Comparison of ENCODE assay signal across 1 cellular context in the genomic region with DNA sequence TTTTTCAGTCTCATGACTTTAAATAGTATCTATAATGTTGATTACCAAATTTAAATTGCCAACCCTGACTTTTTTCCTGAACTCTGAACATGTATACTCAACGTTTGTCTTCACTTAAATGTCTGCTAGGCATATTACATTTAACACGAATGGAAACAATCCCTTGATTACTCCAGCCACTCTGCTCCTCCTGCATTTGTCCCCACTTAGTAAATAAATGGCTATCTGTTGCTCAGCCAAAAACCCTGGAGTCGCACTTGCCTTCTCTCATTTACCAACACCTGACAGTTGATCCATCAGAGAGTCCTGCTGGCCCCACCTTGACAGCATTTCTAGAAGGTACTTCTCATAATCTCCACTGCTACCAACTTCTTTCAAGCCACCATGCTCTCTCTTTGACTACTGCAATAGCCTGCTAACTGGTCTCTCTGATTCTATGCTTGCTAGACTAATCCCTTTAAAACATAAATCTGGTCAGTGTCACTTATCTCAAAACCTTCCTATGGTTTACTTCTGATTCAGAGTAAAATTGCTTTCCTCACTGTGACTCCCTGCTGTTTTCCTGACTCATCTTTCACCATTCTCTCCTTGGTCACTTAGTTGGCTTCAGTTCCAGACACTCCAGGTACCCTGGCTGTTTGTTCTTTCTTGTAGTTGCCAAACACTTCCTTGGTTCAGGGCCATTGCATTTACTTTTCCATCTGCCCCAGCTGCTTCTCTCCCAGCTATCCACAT.
TF ChIP-seq lines count a peak whose summit lies in the region.

No MANE protein-coding gene starts in this region.

TF ChIP-seq in IMR-90, 13 proteins besides CTCF, POLR2A, EP300 and RAD21:
- no peak for TF ChIP-seq RFX5 (IDR thresholded peaks at IDR 0.05; ENCODE audit: low read depth, low read length)
- TF ChIP-seq CEBPB (IDR thresholded peaks at IDR 0.05; ENCODE audit: low read depth, low read length): no peak
- TF ChIP-seq MAZ (IDR thresholded peaks at IDR 0.05; ENCODE audit: borderline replicate concordance, low read depth, low read length): no peak
- no peak for TF ChIP-seq FOS (IDR thresholded peaks at IDR 0.05; ENCODE audit: low read depth, low read length)
- TF ChIP-seq ELK1 (IDR thresholded peaks at IDR 0.05; ENCODE audit: borderline replicate concordance, low read depth, low read length): no peak
- no peak for TF ChIP-seq MAFK (IDR thresholded peaks at IDR 0.05; ENCODE audit: low read depth, low read length)
- TF ChIP-seq BHLHE40 (IDR thresholded peaks at IDR 0.05; ENCODE audit: low read depth, low read length): no peak
- TF ChIP-seq RCOR1 (IDR thresholded peaks at IDR 0.05; ENCODE audit: insufficient replicate concordance, low read length): no peak
- no peak for TF ChIP-seq SMC3 (IDR thresholded peaks at IDR 0.05; ENCODE audit: low read depth, low read length)
- TF ChIP-seq MXI1 (IDR thresholded peaks at IDR 0.05; ENCODE audit: borderline replicate concordance, low read depth, low read length): no peak
- TF ChIP-seq, protein P1, sequence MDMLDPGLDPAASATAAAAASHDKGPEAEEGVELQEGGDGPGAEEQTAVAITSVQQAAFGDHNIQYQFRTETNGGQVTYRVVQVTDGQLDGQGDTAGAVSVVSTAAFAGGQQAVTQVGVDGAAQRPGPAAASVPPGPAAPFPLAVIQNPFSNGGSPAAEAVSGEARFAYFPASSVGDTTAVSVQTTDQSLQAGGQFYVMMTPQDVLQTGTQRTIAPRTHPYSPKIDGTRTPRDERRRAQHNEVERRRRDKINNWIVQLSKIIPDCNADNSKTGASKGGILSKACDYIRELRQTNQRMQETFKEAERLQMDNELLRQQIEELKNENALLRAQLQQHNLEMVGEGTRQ (IDR thresholded peaks at IDR 0.05; ENCODE audit: low read depth, low read length): no peak
- TF ChIP-seq NFE2L2 (IDR thresholded peaks at IDR 0.05; ENCODE audit: low read depth, low read length): no peak
- TF ChIP-seq CHD1 (IDR thresholded peaks at IDR 0.05; ENCODE audit: low read depth, low read length): no peak
